In the genomic region with DNA sequence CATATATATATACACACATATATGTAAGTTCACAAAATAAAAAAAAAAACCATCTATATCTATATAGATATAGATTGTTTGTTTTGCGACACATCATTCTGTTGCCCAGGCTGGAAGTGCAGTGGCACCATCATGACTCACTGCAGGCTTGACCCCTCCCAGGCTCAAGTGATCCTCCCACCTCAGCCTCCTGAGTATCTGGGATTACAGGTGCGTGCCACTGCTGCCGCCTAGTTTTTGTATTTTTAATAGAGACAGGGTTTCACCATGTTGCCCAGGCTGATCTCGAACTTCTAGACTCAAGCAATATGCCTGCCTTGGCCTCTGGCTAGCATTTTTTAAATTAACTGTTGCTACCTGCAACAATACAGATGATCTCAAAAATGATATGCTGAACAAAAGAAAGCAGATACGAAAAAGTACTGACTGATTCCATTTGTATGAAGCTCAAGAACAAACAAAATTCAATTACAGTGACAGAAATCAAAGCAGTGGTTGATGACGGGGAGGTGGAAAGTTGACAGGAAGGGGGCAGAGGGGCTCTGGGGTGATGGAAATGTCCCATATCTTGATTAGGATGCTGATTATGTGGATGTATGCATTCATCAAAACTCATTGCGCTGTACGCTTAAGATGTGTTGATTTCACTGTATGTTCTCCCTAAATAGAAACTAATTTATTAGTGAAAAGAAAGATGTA, we compare ENCODE assay signal across 8 cellular contexts. TPM values are rescaled to one million over a fixed set of nuclear protein-coding genes. Genes with fewer than 3 reads are reported as not detected.
A peak's percentile ranks its signal among the peaks of the same experiment; 100 is the strongest.
DNase-seq lines count a peak whose midpoint lies in the region; ATAC-seq and TF ChIP-seq lines count a peak whose summit lies in the region.

No MANE protein-coding gene starts in this region.

- peak overlapping the region in 27 of 59 donors; percentile 2 to 79 (median 63) for H3K27ac ChIP-seq in dorsolateral prefrontal cortex

- intact Hi-C loops in dorsolateral prefrontal cortex (cut with DNase I), result no loop called here

- H3K4me3 ChIP-seq in dorsolateral prefrontal cortex, result peak overlapping the region in 1 of 59 donors; percentile 28

- H3K27ac Mint-ChIP-seq in activated T-helper 17 cell treated with anti-CD3 and anti-CD28 coated beads, Interleukin-2, amount 50 U/mL, for 72 hours, result peak overlapping the region; percentile 92
- H3K27ac Mint-ChIP-seq in natural killer cell treated with Interleukin-12 subunit alpha and Interleukin-12 subunit beta and Interleukin-15 and Interleukin-18, amount 100 ng/mL, for 72 hours, result peak overlapping the region; percentile 92 to 93

- no peaks in the 10 kb centered on the region for H3K27me3 ChIP-seq in dorsolateral prefrontal cortex

- DNase-seq in GM13976 (ENCODE audit: low spot score) (no peak), dorsolateral prefrontal cortex (no peak), DMS 273 treated with DMSO at 0.1 percent for 48 hours (lab: John Stamatoyannopoulos, UW) (no peak), HUDEP-2 (lab: John Stamatoyannopoulos, UW; ENCODE audit: unreplicated experiment in 76 of 76) (no peak)
- no peak for DNase-seq in natural killer cell treated with Interleukin-12 subunit alpha and Interleukin-12 subunit beta and Interleukin-15 and Interleukin-18, amount 100 ng/mL, for 72 hours (ENCODE audit: low spot score)

- in situ Hi-C loops in GM13976 (cut with MboI; ENCODE audit: low sequenced_read_pairs, unreplicated experiment), result no loop called here

- H3K36me3 Mint-ChIP-seq in activated T-helper 17 cell treated with anti-CD3 and anti-CD28 coated beads, Interleukin-2, amount 50 U/mL, for 72 hours (ENCODE audit: low read depth), result peaks cover 20% of the 10 kb centered on the region
- H3K36me3 Mint-ChIP-seq in natural killer cell treated with Interleukin-12 subunit alpha and Interleukin-12 subunit beta and Interleukin-15 and Interleukin-18, amount 100 ng/mL, for 72 hours, result peaks cover 8% of the 10 kb centered on the region

- H3K4me3 Mint-ChIP-seq in activated T-helper 17 cell treated with anti-CD3 and anti-CD28 coated beads, Interleukin-2, amount 50 U/mL, for 72 hours, result peak overlapping the region; percentile 78
- peak overlapping the region; percentile 84 for H3K4me3 Mint-ChIP-seq in natural killer cell treated with Interleukin-12 subunit alpha and Interleukin-12 subunit beta and Interleukin-15 and Interleukin-18, amount 100 ng/mL, for 72 hours

- no peaks in the 10 kb centered on the region for H3K9me3 Mint-ChIP-seq in activated T-helper 17 cell treated with anti-CD3 and anti-CD28 coated beads, Interleukin-2, amount 50 U/mL, for 72 hours
- no peaks in the 10 kb centered on the region for H3K9me3 Mint-ChIP-seq in natural killer cell treated with Interleukin-12 subunit alpha and Interleukin-12 subunit beta and Interleukin-15 and Interleukin-18, amount 100 ng/mL, for 72 hours

- peak; percentile 21 for TF ChIP-seq CTCF in GM13976 (IDR thresholded peaks at IDR 0.05; ENCODE audit: borderline replicate concordance, control extremely low read depth, extremely low read depth, insufficient read depth, missing control alignments)
- TF ChIP-seq CTCF in dorsolateral prefrontal cortex (IDR thresholded peaks at IDR 0.05 in 54 of 56, conservative IDR thresholded peaks at IDR 0.05 in 2 of 56; ENCODE audit: low read depth in 1 of 56, partially characterized antibody in 56 of 56), result no peak

- H3K4me1 Mint-ChIP-seq in activated T-helper 17 cell treated with anti-CD3 and anti-CD28 coated beads, Interleukin-2, amount 50 U/mL, for 72 hours, result peaks cover 62% of the 10 kb centered on the region
- peaks cover 44 to 64% of the 10 kb centered on the region in 2 donors for H3K4me1 Mint-ChIP-seq in natural killer cell treated with Interleukin-12 subunit alpha and Interleukin-12 subunit beta and Interleukin-15 and Interleukin-18, amount 100 ng/mL, for 72 hours (ENCODE audit: low read depth in 2 of 2)

- ATAC-seq in HG03439 (IDR thresholded peaks at IDR 0.05; ENCODE audit: unreplicated experiment) (peak; percentile 29), GM19455 (IDR thresholded peaks at IDR 0.05; ENCODE audit: unreplicated experiment) (no peak)
- peak; percentile 54 for ATAC-seq in activated T-helper 17 cell treated with anti-CD3 and anti-CD28 coated beads, Interleukin-2, amount 50 U/mL, for 72 hours (replicated peaks)
- peak in 1 of 2 donors; percentile 58 for ATAC-seq in natural killer cell treated with Interleukin-12 subunit alpha and Interleukin-12 subunit beta and Interleukin-15 and Interleukin-18, amount 100 ng/mL, for 72 hours

- no peaks in the 10 kb centered on the region for H3K27me3 Mint-ChIP-seq in activated T-helper 17 cell treated with anti-CD3 and anti-CD28 coated beads, Interleukin-2, amount 50 U/mL, for 72 hours
- H3K27me3 Mint-ChIP-seq in natural killer cell treated with Interleukin-12 subunit alpha and Interleukin-12 subunit beta and Interleukin-15 and Interleukin-18, amount 100 ng/mL, for 72 hours, result no peaks in the 10 kb centered on the region

RNA-seq across cellular contexts. Expression of a gene that starts 49.6 kb away (rescaled TPM):
- total RNA-seq in activated T-helper 17 cell treated with anti-CD3 and anti-CD28 coated beads, Interleukin-2, amount 50 U/mL, for 72 hours, result 100 to 1,000 TPM in 1 of 2 donors, 10 to 100 TPM in 1; 41.0 to 115 TPM
- total RNA-seq in natural killer cell treated with Interleukin-12 subunit alpha and Interleukin-12 subunit beta and Interleukin-15 and Interleukin-18, amount 100 ng/mL, for 72 hours, result 100 to 1,000 TPM in 1 of 2 donors, 10 to 100 TPM in 1; 56.4 to 103 TPM
- total RNA-seq in dorsolateral prefrontal cortex, result 100 to 1,000 TPM; 131 to 255 (median 189) TPM
